Comparison of ENCODE assay signal across 1 cellular context in the genomic region with DNA sequence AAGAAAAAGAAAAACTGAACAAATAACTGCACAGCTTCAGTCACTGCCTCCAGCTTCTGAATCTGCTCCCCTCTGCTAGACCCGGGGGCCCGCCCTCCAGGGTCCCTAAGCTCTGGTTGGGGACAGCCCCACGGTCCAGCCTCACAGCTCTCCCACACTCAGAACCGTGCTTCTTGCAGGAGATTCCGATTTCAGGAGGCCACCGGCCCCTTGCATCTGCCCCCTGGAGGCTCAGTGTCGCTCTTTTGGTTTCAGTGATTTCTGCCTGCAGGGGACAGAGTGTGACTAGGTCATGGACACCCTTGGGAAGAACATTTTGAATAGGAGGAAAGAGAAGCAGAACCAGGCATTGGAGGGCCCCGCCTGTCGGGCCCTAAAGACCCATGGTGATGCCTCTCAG.
TF ChIP-seq lines count a peak whose summit lies in the region.

No MANE protein-coding gene starts in this region.

TF ChIP-seq in GM12878, 131 proteins besides CTCF, POLR2A, EP300 and RAD21:
- TF ChIP-seq FOXM1 (IDR thresholded peaks at IDR 0.05; ENCODE audit: low read depth, low read length) (no peak), RUNX3 (IDR thresholded peaks at IDR 0.05; ENCODE audit: low read length) (no peak), FOS (IDR thresholded peaks at IDR 0.05; ENCODE audit: borderline replicate concordance, extremely low read depth, insufficient read length) (no peak), MYB (IDR thresholded peaks at IDR 0.05; ENCODE audit: borderline replicate concordance, low read depth, low read length) (no peak), PML (IDR thresholded peaks at IDR 0.05; ENCODE audit: low read length) (no peak), HDAC2 (IDR thresholded peaks at IDR 0.05) (no peak), PAX5 (IDR thresholded peaks at IDR 0.05; ENCODE audit: borderline replicate concordance, low read depth, low read length) (no peak), SMC3 (IDR thresholded peaks at IDR 0.05; ENCODE audit: borderline replicate concordance, low read length) (no peak), KAT2A (conservative IDR thresholded peaks at IDR 0.05; ENCODE audit: control insufficient read depth, low read depth, low read length) (no peak), ASH2L (IDR thresholded peaks at IDR 0.05; ENCODE audit: borderline replicate concordance, low read depth) (no peak), NR2C1 (IDR thresholded peaks at IDR 0.05) (no peak), FOXK2 (IDR thresholded peaks at IDR 0.05) (no peak), SREBF2 (IDR thresholded peaks at IDR 0.05; ENCODE audit: low read length) (no peak), BRCA1 (IDR thresholded peaks at IDR 0.05; ENCODE audit: low read depth, low read length) (no peak), HCFC1 (IDR thresholded peaks at IDR 0.05; ENCODE audit: low read length) (no peak)
- TF ChIP-seq, protein P1, sequence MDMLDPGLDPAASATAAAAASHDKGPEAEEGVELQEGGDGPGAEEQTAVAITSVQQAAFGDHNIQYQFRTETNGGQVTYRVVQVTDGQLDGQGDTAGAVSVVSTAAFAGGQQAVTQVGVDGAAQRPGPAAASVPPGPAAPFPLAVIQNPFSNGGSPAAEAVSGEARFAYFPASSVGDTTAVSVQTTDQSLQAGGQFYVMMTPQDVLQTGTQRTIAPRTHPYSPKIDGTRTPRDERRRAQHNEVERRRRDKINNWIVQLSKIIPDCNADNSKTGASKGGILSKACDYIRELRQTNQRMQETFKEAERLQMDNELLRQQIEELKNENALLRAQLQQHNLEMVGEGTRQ (IDR thresholded peaks at IDR 0.05; ENCODE audit: borderline replicate concordance, low read depth, low read length): no peak
- TF ChIP-seq, protein P2, sequence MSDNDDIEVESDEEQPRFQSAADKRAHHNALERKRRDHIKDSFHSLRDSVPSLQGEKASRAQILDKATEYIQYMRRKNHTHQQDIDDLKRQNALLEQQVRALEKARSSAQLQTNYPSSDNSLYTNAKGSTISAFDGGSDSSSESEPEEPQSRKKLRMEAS (IDR thresholded peaks at IDR 0.05; ENCODE audit: low read depth, low read length): no peak
